Comparison of ENCODE assay signal across 1 cellular context in the genomic region with DNA sequence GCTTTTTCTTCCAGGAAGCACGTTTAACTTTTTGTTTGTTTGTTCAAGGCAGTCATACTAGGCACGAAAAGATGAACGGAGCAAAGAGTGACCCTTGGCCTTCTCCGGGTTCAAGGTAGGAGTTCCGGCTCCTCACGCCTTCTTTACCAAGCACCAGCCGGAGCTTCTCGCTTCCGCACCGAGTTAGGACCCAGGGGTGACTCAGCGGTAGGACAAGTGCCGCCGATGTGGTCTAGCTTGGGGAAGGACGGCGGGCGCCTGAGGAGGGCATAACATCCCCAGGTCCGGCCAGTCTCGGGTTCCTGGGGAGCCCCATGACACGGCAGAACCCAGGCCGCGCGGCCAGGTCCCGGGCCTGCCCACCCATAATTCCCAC.
TF ChIP-seq lines count a peak whose summit lies in the region.

No MANE protein-coding gene starts in this region.

TF ChIP-seq in HepG2, 621 proteins besides CTCF, POLR2A, EP300 and RAD21 (continued from another document and continues in another):
- TF ChIP-seq, protein P1, sequence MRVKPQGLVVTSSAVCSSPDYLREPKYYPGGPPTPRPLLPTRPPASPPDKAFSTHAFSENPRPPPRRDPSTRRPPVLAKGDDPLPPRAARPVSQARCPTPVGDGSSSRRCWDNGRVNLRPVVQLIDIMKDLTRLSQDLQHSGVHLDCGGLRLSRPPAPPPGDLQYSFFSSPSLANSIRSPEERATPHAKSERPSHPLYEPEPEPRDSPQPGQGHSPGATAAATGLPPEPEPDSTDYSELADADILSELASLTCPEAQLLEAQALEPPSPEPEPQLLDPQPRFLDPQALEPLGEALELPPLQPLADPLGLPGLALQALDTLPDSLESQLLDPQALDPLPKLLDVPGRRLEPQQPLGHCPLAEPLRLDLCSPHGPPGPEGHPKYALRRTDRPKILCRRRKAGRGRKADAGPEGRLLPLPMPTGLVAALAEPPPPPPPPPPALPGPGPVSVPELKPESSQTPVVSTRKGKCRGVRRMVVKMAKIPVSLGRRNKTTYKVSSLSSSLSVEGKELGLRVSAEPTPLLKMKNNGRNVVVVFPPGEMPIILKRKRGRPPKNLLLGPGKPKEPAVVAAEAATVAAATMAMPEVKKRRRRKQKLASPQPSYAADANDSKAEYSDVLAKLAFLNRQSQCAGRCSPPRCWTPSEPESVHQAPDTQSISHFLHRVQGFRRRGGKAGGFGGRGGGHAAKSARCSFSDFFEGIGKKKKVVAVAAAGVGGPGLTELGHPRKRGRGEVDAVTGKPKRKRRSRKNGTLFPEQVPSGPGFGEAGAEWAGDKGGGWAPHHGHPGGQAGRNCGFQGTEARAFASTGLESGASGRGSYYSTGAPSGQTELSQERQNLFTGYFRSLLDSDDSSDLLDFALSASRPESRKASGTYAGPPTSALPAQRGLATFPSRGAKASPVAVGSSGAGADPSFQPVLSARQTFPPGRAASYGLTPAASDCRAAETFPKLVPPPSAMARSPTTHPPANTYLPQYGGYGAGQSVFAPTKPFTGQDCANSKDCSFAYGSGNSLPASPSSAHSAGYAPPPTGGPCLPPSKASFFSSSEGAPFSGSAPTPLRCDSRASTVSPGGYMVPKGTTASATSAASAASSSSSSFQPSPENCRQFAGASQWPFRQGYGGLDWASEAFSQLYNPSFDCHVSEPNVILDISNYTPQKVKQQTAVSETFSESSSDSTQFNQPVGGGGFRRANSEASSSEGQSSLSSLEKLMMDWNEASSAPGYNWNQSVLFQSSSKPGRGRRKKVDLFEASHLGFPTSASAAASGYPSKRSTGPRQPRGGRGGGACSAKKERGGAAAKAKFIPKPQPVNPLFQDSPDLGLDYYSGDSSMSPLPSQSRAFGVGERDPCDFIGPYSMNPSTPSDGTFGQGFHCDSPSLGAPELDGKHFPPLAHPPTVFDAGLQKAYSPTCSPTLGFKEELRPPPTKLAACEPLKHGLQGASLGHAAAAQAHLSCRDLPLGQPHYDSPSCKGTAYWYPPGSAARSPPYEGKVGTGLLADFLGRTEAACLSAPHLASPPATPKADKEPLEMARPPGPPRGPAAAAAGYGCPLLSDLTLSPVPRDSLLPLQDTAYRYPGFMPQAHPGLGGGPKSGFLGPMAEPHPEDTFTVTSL (CRISPR knock-in tag; IDR thresholded peaks at IDR 0.05; ENCODE audit: borderline replicate concordance): no peak
- TF ChIP-seq FOXK1 (CRISPR knock-in tag; IDR thresholded peaks at IDR 0.05; ENCODE audit: borderline replicate concordance, low read depth) (no peak), IRF2 (CRISPR knock-in tag; IDR thresholded peaks at IDR 0.05) (no peak), TCF7 (IDR thresholded peaks at IDR 0.05; ENCODE audit: low read depth) (no peak), ZNF564 (CRISPR knock-in tag; IDR thresholded peaks at IDR 0.05) (no peak), ZC3H4 (CRISPR knock-in tag; IDR thresholded peaks at IDR 0.05; ENCODE audit: borderline replicate concordance) (peak; percentile 20; the same call in 1 of the 2 replicates), ZNF253 (CRISPR knock-in tag; IDR thresholded peaks at IDR 0.05; ENCODE audit: borderline replicate concordance) (no peak), ELF3 (CRISPR knock-in tag; IDR thresholded peaks at IDR 0.05) (peak; percentile 74), NFIC (IDR thresholded peaks at IDR 0.05; ENCODE audit: low read length) (no peak), ZNF263 (CRISPR knock-in tag; IDR thresholded peaks at IDR 0.05) (0 out of 2 replicates have a peak, but pooled peaks have one; percentile 3), ZBTB20 (CRISPR knock-in tag; IDR thresholded peaks at IDR 0.05; ENCODE audit: borderline replicate concordance, low read depth) (peak; percentile 80; the same call in 1 of the 2 replicates), ZNF296 (CRISPR knock-in tag; conservative IDR thresholded peaks at IDR 0.05) (no peak), ZNF883 (CRISPR knock-in tag; IDR thresholded peaks at IDR 0.05; ENCODE audit: not compliant biosample characterization) (no peak), ZSCAN20 (CRISPR knock-in tag; IDR thresholded peaks at IDR 0.05; ENCODE audit: borderline replicate concordance) (no peak), ZNF841 (CRISPR knock-in tag; IDR thresholded peaks at IDR 0.05; ENCODE audit: borderline replicate concordance) (no peak), IKZF1 (IDR thresholded peaks at IDR 0.05) (no peak), ZNF484 (CRISPR knock-in tag; IDR thresholded peaks at IDR 0.05; ENCODE audit: borderline replicate concordance, low read depth) (no peak), REXO4 (CRISPR knock-in tag; IDR thresholded peaks at IDR 0.05; ENCODE audit: borderline replicate concordance) (no peak), RFX5 (IDR thresholded peaks at IDR 0.05; ENCODE audit: low read depth, low read length) (no peak), ZNF256 (CRISPR knock-in tag; conservative IDR thresholded peaks at IDR 0.05) (no peak), ZFP36L2 (CRISPR knock-in tag; IDR thresholded peaks at IDR 0.05) (no peak), ZNF160 (CRISPR knock-in tag; IDR thresholded peaks at IDR 0.05) (peak; percentile 81), MIXL1 (CRISPR knock-in tag; IDR thresholded peaks at IDR 0.05) (no peak), ZNF333 (CRISPR knock-in tag; IDR thresholded peaks at IDR 0.05; ENCODE audit: borderline replicate concordance) (no peak), ZFP36L1 (CRISPR knock-in tag; IDR thresholded peaks at IDR 0.05) (0 out of 2 replicates have a peak, but pooled peaks have one; percentile 26), STAT5B (CRISPR knock-in tag; IDR thresholded peaks at IDR 0.05) (no peak)
- TF ChIP-seq, protein P2, sequence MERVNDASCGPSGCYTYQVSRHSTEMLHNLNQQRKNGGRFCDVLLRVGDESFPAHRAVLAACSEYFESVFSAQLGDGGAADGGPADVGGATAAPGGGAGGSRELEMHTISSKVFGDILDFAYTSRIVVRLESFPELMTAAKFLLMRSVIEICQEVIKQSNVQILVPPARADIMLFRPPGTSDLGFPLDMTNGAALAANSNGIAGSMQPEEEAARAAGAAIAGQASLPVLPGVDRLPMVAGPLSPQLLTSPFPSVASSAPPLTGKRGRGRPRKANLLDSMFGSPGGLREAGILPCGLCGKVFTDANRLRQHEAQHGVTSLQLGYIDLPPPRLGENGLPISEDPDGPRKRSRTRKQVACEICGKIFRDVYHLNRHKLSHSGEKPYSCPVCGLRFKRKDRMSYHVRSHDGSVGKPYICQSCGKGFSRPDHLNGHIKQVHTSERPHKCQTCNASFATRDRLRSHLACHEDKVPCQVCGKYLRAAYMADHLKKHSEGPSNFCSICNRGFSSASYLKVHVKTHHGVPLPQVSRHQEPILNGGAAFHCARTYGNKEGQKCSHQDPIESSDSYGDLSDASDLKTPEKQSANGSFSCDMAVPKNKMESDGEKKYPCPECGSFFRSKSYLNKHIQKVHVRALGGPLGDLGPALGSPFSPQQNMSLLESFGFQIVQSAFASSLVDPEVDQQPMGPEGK (CRISPR knock-in tag; IDR thresholded peaks at IDR 0.05): no peak
- TF ChIP-seq, protein P3, sequence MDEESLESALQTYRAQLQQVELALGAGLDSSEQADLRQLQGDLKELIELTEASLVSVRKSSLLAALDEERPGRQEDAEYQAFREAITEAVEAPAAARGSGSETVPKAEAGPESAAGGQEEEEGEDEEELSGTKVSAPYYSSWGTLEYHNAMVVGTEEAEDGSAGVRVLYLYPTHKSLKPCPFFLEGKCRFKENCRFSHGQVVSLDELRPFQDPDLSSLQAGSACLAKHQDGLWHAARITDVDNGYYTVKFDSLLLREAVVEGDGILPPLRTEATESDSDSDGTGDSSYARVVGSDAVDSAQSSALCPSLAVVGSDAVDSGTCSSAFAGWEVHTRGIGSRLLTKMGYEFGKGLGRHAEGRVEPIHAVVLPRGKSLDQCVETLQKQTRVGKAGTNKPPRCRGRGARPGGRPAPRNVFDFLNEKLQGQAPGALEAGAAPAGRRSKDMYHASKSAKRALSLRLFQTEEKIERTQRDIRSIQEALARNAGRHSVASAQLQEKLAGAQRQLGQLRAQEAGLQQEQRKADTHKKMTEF (CRISPR knock-in tag; IDR thresholded peaks at IDR 0.05): no peak
- TF ChIP-seq, protein P4, sequence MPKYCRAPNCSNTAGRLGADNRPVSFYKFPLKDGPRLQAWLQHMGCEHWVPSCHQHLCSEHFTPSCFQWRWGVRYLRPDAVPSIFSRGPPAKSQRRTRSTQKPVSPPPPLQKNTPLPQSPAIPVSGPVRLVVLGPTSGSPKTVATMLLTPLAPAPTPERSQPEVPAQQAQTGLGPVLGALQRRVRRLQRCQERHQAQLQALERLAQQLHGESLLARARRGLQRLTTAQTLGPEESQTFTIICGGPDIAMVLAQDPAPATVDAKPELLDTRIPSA (CRISPR knock-in tag; IDR thresholded peaks at IDR 0.05; ENCODE audit: borderline replicate concordance): no peak
- TF ChIP-seq, protein P5, sequence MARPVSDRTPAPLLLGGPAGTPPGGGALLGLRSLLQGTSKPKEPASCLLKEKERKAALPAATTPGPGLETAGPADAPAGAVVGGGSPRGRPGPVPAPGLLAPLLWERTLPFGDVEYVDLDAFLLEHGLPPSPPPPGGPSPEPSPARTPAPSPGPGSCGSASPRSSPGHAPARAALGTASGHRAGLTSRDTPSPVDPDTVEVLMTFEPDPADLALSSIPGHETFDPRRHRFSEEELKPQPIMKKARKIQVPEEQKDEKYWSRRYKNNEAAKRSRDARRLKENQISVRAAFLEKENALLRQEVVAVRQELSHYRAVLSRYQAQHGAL (CRISPR knock-in tag; IDR thresholded peaks at IDR 0.05; ENCODE audit: not compliant biosample characterization): no peak
- TF ChIP-seq, protein P6, sequence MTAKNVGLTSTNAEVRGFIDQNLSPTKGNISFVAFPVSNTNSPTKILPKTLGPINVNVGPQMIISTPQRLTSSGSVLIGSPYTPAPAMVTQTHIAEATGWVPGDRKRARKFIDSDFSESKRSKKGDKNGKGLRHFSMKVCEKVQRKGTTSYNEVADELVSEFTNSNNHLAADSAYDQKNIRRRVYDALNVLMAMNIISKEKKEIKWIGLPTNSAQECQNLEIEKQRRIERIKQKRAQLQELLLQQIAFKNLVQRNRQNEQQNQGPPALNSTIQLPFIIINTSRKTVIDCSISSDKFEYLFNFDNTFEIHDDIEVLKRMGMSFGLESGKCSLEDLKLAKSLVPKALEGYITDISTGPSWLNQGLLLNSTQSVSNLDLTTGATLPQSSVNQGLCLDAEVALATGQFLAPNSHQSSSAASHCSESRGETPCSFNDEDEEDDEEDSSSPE (CRISPR knock-in tag; IDR thresholded peaks at IDR 0.05): no peak
- TF ChIP-seq, protein P7, sequence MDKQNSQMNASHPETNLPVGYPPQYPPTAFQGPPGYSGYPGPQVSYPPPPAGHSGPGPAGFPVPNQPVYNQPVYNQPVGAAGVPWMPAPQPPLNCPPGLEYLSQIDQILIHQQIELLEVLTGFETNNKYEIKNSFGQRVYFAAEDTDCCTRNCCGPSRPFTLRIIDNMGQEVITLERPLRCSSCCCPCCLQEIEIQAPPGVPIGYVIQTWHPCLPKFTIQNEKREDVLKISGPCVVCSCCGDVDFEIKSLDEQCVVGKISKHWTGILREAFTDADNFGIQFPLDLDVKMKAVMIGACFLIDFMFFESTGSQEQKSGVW (CRISPR knock-in tag; IDR thresholded peaks at IDR 0.05; ENCODE audit: borderline replicate concordance): no peak
- TF ChIP-seq, protein P8, sequence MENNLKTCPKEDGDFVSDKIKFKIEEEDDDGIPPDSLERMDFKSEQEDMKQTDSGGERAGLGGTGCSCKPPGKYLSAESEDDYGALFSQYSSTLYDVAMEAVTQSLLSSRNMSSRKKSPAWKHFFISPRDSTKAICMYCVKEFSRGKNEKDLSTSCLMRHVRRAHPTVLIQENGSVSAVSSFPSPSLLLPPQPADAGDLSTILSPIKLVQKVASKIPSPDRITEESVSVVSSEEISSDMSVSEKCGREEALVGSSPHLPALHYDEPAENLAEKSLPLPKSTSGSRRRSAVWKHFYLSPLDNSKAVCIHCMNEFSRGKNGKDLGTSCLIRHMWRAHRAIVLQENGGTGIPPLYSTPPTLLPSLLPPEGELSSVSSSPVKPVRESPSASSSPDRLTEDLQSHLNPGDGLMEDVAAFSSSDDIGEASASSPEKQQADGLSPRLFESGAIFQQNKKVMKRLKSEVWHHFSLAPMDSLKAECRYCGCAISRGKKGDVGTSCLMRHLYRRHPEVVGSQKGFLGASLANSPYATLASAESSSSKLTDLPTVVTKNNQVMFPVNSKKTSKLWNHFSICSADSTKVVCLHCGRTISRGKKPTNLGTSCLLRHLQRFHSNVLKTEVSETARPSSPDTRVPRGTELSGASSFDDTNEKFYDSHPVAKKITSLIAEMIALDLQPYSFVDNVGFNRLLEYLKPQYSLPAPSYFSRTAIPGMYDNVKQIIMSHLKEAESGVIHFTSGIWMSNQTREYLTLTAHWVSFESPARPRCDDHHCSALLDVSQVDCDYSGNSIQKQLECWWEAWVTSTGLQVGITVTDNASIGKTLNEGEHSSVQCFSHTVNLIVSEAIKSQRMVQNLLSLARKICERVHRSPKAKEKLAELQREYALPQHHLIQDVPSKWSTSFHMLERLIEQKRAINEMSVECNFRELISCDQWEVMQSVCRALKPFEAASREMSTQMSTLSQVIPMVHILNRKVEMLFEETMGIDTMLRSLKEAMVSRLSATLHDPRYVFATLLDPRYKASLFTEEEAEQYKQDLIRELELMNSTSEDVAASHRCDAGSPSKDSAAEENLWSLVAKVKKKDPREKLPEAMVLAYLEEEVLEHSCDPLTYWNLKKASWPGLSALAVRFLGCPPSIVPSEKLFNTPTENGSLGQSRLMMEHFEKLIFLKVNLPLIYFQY (CRISPR knock-in tag; IDR thresholded peaks at IDR 0.05; ENCODE audit: borderline replicate concordance): no peak
- TF ChIP-seq, protein P9, sequence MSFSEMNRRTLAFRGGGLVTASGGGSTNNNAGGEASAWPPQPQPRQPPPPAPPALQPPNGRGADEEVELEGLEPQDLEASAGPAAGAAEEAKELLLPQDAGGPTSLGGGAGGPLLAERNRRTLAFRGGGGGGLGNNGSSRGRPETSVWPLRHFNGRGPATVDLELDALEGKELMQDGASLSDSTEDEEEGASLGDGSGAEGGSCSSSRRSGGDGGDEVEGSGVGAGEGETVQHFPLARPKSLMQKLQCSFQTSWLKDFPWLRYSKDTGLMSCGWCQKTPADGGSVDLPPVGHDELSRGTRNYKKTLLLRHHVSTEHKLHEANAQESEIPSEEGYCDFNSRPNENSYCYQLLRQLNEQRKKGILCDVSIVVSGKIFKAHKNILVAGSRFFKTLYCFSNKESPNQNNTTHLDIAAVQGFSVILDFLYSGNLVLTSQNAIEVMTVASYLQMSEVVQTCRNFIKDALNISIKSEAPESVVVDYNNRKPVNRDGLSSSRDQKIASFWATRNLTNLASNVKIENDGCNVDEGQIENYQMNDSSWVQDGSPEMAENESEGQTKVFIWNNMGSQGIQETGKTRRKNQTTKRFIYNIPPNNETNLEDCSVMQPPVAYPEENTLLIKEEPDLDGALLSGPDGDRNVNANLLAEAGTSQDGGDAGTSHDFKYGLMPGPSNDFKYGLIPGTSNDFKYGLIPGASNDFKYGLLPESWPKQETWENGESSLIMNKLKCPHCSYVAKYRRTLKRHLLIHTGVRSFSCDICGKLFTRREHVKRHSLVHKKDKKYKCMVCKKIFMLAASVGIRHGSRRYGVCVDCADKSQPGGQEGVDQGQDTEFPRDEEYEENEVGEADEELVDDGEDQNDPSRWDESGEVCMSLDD (CRISPR knock-in tag; IDR thresholded peaks at IDR 0.05; ENCODE audit: borderline replicate concordance): no peak
- TF ChIP-seq, protein P10, sequence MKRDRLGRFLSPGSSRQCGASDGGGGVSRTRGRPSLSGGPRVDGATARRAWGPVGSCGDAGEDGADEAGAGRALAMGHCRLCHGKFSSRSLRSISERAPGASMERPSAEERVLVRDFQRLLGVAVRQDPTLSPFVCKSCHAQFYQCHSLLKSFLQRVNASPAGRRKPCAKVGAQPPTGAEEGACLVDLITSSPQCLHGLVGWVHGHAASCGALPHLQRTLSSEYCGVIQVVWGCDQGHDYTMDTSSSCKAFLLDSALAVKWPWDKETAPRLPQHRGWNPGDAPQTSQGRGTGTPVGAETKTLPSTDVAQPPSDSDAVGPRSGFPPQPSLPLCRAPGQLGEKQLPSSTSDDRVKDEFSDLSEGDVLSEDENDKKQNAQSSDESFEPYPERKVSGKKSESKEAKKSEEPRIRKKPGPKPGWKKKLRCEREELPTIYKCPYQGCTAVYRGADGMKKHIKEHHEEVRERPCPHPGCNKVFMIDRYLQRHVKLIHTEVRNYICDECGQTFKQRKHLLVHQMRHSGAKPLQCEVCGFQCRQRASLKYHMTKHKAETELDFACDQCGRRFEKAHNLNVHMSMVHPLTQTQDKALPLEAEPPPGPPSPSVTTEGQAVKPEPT (CRISPR knock-in tag; IDR thresholded peaks at IDR 0.05; ENCODE audit: low read depth): 0 out of 2 replicates have a peak, but pooled peaks have one; percentile 9
